ENCODE assay signal across 20 cellular contexts in the genomic region with DNA sequence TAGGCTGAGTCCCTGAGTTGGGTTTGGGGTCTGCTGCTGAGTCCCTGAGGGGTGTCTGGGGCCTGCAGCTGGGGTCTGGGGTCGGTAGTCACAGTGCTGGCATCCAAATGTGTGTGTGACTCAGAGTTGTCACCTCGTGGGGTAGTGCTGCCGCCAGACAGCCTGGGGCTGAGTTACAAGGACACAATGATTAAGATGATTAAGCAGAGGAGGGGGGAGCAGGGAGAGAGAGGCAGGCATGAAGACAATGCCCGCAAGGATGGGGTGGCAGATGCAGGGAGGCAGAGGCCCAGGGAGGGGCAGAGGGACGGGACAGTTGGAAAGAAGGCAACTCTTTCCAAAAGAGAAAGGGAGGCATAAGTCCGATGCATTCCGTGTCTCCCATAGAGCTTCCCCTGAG.
A peak's percentile ranks its signal among the peaks of the same experiment; 100 is the strongest.
DNase-seq lines count a peak whose midpoint lies in the region; TF ChIP-seq lines count a peak whose summit lies in the region.
"Had no signal": no experiment of that assay in that cellular context is flagged by ENCODE, and none has a peak within 500 bp of the region (broad histone marks: within the 10 kb centered on the region; RNA-seq: fewer than 3 reads in every experiment).

No MANE protein-coding gene starts in this region.

- peaks cover 54% of the 10 kb centered on the region for H3K4me1 Mint-ChIP-seq in neural crest cell

- H3K4me3 ChIP-seq in Loucy (ENCODE audit: low read length, poor library complexity, severe bottlenecking) (peak overlapping the region; percentile 29), adrenal gland (no peak overlapping the region)
- H3K4me3 ChIP-seq: esophagus muscularis mucosa, gastroesophageal sphincter, K562, lung, SJCRH30, thyroid gland had no signal

- intact Hi-C loops in adrenal gland (cut with DNase I) = loop anchor here (5.0 kb wide), 2 partner anchors 92 to 97 kb away; no protein-coding TSS in a partner anchor

- DNase-seq in COR-L47 (lab: John Stamatoyannopoulos, UW) = peak; percentile 47
- DNase-seq in adrenal gland = peak in 6 of 7 donors; percentile 27 to 64 (median 42)
- DNase-seq in neural crest cell (ENCODE audit: low read depth, low spot score) = no peak
- no peak for DNase-seq in NCI-H526 (lab: John Stamatoyannopoulos, UW)
- DNase-seq in activated CD4-positive, alpha-beta T cell treated with anti-CD3 and anti-CD28 coated beads for 48 hours = no peak
- no peak for DNase-seq in SIG-M5 (lab: John Stamatoyannopoulos, UW)
- DNase-seq: effector memory CD8-positive, alpha-beta T cell; stimulated activated CD4-positive, alpha-beta T cell treated with anti-CD3 and anti-CD28 coated beads, Interleukin-4, amount 100 ng/mL, for 4 hours; T-helper 17 cell had no signal

- H3K27ac Mint-ChIP-seq in neural crest cell (ENCODE audit: unreplicated experiment) = peak overlapping the region; percentile 50
- H3K27ac Mint-ChIP-seq: activated CD4-positive, alpha-beta T cell treated with anti-CD3 and anti-CD28 coated beads, Interleukin-2, amount 10 ng/mL, durations not matched to agents 7 days and 5 days; activated naive CD8-positive, alpha-beta T cell treated with anti-CD3 and anti-CD28 coated beads for 36 hours; activated T-helper 2 cell treated with anti-CD3 and anti-CD28 coated beads, Interferon-gamma antibody, Interleukin-2, Interleukin-4, amounts not matched to agents 10 μg/mL and 5 μg/mL and 100 μg/mL, durations not matched to agents 14 hours and 24 hours and 36 hours; effector memory CD8-positive, alpha-beta T cell; stimulated activated naive CD8-positive, alpha-beta T cell treated with anti-CD3 and anti-CD28 coated beads, Interleukin-15, Interleukin-2, amounts not matched to agents 100 ng/mL and 50 ng/mL, for 24 hours; T-helper 17 cell had no signal

- TF ChIP-seq CTCF in Loucy (conservative IDR thresholded peaks at IDR 0.05; ENCODE audit: low read length) (no peak), adrenal gland (IDR thresholded peaks at IDR 0.05) (no peak), neural crest cell (conservative IDR thresholded peaks at IDR 0.05) (no peak)

- peak overlapping the region; percentile 57 for H3K4me2 ChIP-seq in Loucy (ENCODE audit: low read depth, low read length, poor library complexity, severe bottlenecking)

- no peak for TF ChIP-seq POLR2A in adrenal gland (IDR thresholded peaks at IDR 0.05)

- H3K9me3 Mint-ChIP-seq in neural crest cell = no peaks in the 10 kb centered on the region
- H3K9me3 Mint-ChIP-seq: activated CD4-positive, alpha-beta T cell treated with anti-CD3 and anti-CD28 coated beads, Interleukin-2, amount 10 ng/mL, durations not matched to agents 7 days and 5 days; activated naive CD8-positive, alpha-beta T cell treated with anti-CD3 and anti-CD28 coated beads for 36 hours; activated T-helper 2 cell treated with anti-CD3 and anti-CD28 coated beads, Interferon-gamma antibody, Interleukin-2, Interleukin-4, amounts not matched to agents 10 μg/mL and 5 μg/mL and 100 μg/mL, durations not matched to agents 14 hours and 24 hours and 36 hours; effector memory CD8-positive, alpha-beta T cell; stimulated activated naive CD8-positive, alpha-beta T cell treated with anti-CD3 and anti-CD28 coated beads, Interleukin-15, Interleukin-2, amounts not matched to agents 100 ng/mL and 50 ng/mL, for 24 hours had no signal

- H3K36me3 ChIP-seq in Loucy (ENCODE audit: insufficient read depth, low read length) = no peaks in the 10 kb centered on the region
- H3K36me3 ChIP-seq in adrenal gland (replicated peaks in 1 of 2) = no peaks in the 10 kb centered on the region
- H3K36me3 ChIP-seq: esophagus muscularis mucosa, gastroesophageal sphincter, SJCRH30, thyroid gland had no signal

- no peaks in the 10 kb centered on the region for H3K79me2 ChIP-seq in Loucy (ENCODE audit: insufficient read depth, low read length)

- H3K27me3 Mint-ChIP-seq in neural crest cell (ENCODE audit: low read depth) = no peaks in the 10 kb centered on the region
- H3K27me3 Mint-ChIP-seq: activated CD4-positive, alpha-beta T cell treated with anti-CD3 and anti-CD28 coated beads, Interleukin-2, amount 10 ng/mL, durations not matched to agents 7 days and 5 days; activated naive CD8-positive, alpha-beta T cell treated with anti-CD3 and anti-CD28 coated beads for 36 hours; stimulated activated naive CD8-positive, alpha-beta T cell treated with anti-CD3 and anti-CD28 coated beads, Interleukin-15, Interleukin-2, amounts not matched to agents 100 ng/mL and 50 ng/mL, for 24 hours had no signal

- no peaks in the 10 kb centered on the region for H3F3A ChIP-seq in Loucy (ENCODE audit: low read depth)

- no peaks in the 10 kb centered on the region for H3K36me3 Mint-ChIP-seq in neural crest cell (ENCODE audit: low read depth)
- H3K36me3 Mint-ChIP-seq: activated naive CD8-positive, alpha-beta T cell treated with anti-CD3 and anti-CD28 coated beads for 36 hours had no signal

- H3K27ac ChIP-seq in adrenal gland = no peak overlapping the region
- H3K27ac ChIP-seq: esophagus muscularis mucosa, gastroesophageal sphincter, SJCRH30, thyroid gland had no signal

- no peaks in the 10 kb centered on the region for H3K27me3 ChIP-seq in Loucy (ENCODE audit: insufficient read depth, low read length, poor library complexity, severe bottlenecking)
- H3K27me3 ChIP-seq in adrenal gland = no peaks in the 10 kb centered on the region
- H3K27me3 ChIP-seq: SJCRH30, thyroid gland had no signal

- no peaks in the 10 kb centered on the region for H4K20me1 ChIP-seq in Loucy (ENCODE audit: insufficient read depth, low read length, poor library complexity, severe bottlenecking)

- H3K9me3 ChIP-seq in Loucy (ENCODE audit: insufficient read depth, low read depth, low read length) = no peaks in the 10 kb centered on the region
- H3K9me3 ChIP-seq in adrenal gland (replicated peaks in 1 of 3) = no peaks in the 10 kb centered on the region
- H3K9me3 ChIP-seq: esophagus muscularis mucosa, gastroesophageal sphincter, SJCRH30, thyroid gland had no signal

- H3K4me3 Mint-ChIP-seq in neural crest cell = no peak overlapping the region
- H3K4me3 Mint-ChIP-seq: activated CD4-positive, alpha-beta T cell treated with anti-CD3 and anti-CD28 coated beads, Interleukin-2, amount 10 ng/mL, durations not matched to agents 7 days and 5 days; activated naive CD8-positive, alpha-beta T cell treated with anti-CD3 and anti-CD28 coated beads for 36 hours; effector memory CD8-positive, alpha-beta T cell; stimulated activated naive CD8-positive, alpha-beta T cell treated with anti-CD3 and anti-CD28 coated beads, Interleukin-15, Interleukin-2, amounts not matched to agents 100 ng/mL and 50 ng/mL, for 24 hours; T-helper 17 cell had no signal

- H3K4me1 ChIP-seq in Loucy (ENCODE audit: insufficient read depth, low read length, poor library complexity, severe bottlenecking) = peaks cover 57% of the 10 kb centered on the region
- no peaks in the 10 kb centered on the region for H3K4me1 ChIP-seq in adrenal gland (replicated peaks in 1 of 2)
- H3K4me1 ChIP-seq: SJCRH30, thyroid gland had no signal

- WGBS in adrenal gland, 4 donors = 46 to 59% (median 54%) methylated on average over 7 of the region's 7 CpGs

- H3K9ac ChIP-seq in Loucy (ENCODE audit: low read depth, low read length, poor library complexity, severe bottlenecking) = peak overlapping the region; percentile 74

- no peak overlapping the region for H2AFZ ChIP-seq in Loucy (ENCODE audit: low read length)

- H3K9me2 ChIP-seq in Loucy (replicated peaks; ENCODE audit: low read depth, low read length) = no peaks in the 10 kb centered on the region

Comparison
In these comparisons a context has a peak if more than half of its experiments do, and no peak if none do; other contexts are left out.
1. DNase-seq: peak in COR-L47 (single experiment) and adrenal gland (6 of 7); none in neural crest cell (single experiment), NCI-H526 (0 of 2), activated CD4-positive, alpha-beta T cell treated with anti-CD3 and anti-CD28 coated beads for 48 hours (single experiment) and SIG-M5 (single experiment).